18 cellular contexts compared by ENCODE assay signal in genomic region chr12:43969882-43970281, GRCh38.
DNase-seq lines count a peak whose midpoint lies in the region; ATAC-seq, FAIRE-seq and TF ChIP-seq lines count a peak whose summit lies in the region.
"Had no signal": no experiment of that assay in that cellular context is flagged by ENCODE, and none has a peak within 500 bp of the region (broad histone marks: within the 10 kb centered on the region; RNA-seq: fewer than 3 reads in every experiment).

No MANE protein-coding gene starts in this region.

- TF ChIP-seq EP300 in A549 (IDR thresholded peaks at IDR 0.05): no peak

- intact Hi-C loops in esophagus squamous epithelium (cut with DNase I): no loop called here

- DNase-seq in A549 (ENCODE audit: low read depth in 1 of 2, low spot score in 1 of 2) (peak in 1 of 2 experiments; percentile 41), HS-27A (ENCODE audit: low read depth) (peak; percentile 4), brain microvascular endothelial cell (peak; percentile 58), iris pigment epithelial cell (ENCODE audit: low read depth) (peak; percentile 77), esophagus squamous epithelium (lab: John Stamatoyannopoulos, UW) (no peak)
- no peak for DNase-seq in activated CD8-positive, alpha-beta memory T cell treated with anti-CD3 and anti-CD28 coated beads, Interleukin-2, amount 50 U/mL, for 4 hours
- DNase-seq: activated CD4-positive, alpha-beta T cell treated with anti-CD3 and anti-CD28 coated beads for 1 hour; activated naive CD4-positive, alpha-beta T cell treated with anti-CD3 and anti-CD28 coated beads, Interleukin-2, amount 10 ng/mL, durations not matched to agents 7 days and 5 days; COR-L47; effector memory CD4-positive, alpha-beta T cell; GF-D8; left colon; MV-4-11 had no signal

- ATAC-seq in A549 (peak; percentile 64 to 88; a peak in 5 of 6 replicates), GM19328 (IDR thresholded peaks at IDR 0.05; ENCODE audit: unreplicated experiment) (no peak), HG02885 (IDR thresholded peaks at IDR 0.05; ENCODE audit: poor library complexity, unreplicated experiment) (no peak)
- ATAC-seq: left colon had no signal

- CTCF ChIA-PET in A549 (lab: Yijun Ruan, JAX): no interaction called here

- H3K27ac ChIP-seq in A549 (no peak overlapping the region), brain microvascular endothelial cell (no peak overlapping the region), esophagus squamous epithelium (no peak overlapping the region)
- H3K27ac ChIP-seq: cardiac muscle cell, parathyroid adenoma had no signal

- H3K9me3 ChIP-seq in A549: no peaks in the 10 kb centered on the region; the same call in 2 of the 3 replicates
- H3K9me3 ChIP-seq in esophagus squamous epithelium: no peaks in the 10 kb centered on the region

- POLR2A ChIA-PET in A549 (lab: Yijun Ruan, JAX): no interaction called here

- no peak for TF ChIP-seq CTCF in A549 (IDR thresholded peaks at IDR 0.05)
- TF ChIP-seq CTCF in brain microvascular endothelial cell (IDR thresholded peaks at IDR 0.05; ENCODE audit: low read depth, low read length, missing control alignments): no peak
- no peak for TF ChIP-seq CTCF in esophagus squamous epithelium (IDR thresholded peaks at IDR 0.05)

- H3K27me3 ChIP-seq in brain microvascular endothelial cell (replicated peaks): no peaks in the 10 kb centered on the region
- no peaks in the 10 kb centered on the region for H3K27me3 ChIP-seq in esophagus squamous epithelium
- H3K27me3 ChIP-seq: cardiac muscle cell had no signal

- peaks cover 6% of the 10 kb centered on the region; the same call in 2 of the 3 replicates for H3K4me1 ChIP-seq in A549
- no peaks in the 10 kb centered on the region for H3K4me1 ChIP-seq in esophagus squamous epithelium
- H3K4me1 ChIP-seq: parathyroid adenoma had no signal

- TF ChIP-seq POLR2A in A549 (IDR thresholded peaks at IDR 0.05; ENCODE audit: low read length): no peak
- no peak for TF ChIP-seq POLR2A in esophagus squamous epithelium (IDR thresholded peaks at IDR 0.05)

- in situ Hi-C loops in brain microvascular endothelial cell (cut with HindIII; ENCODE audit: low pct_ligation_motif_present, low sequenced_read_pairs): no loop called here

- no peak for TF ChIP-seq RAD21 in A549 (conservative IDR thresholded peaks at IDR 0.05 in 1 of 2, IDR thresholded peaks at IDR 0.05 in 1 of 2)

- FAIRE-seq in A549 (lab: Jason Lieb, UNC): no peak
- FAIRE-seq: A204.1 had no signal

- 0 out of 3 replicates have a peak overlapping the region, but pooled peaks have one; percentile 10 for H3K4me2 ChIP-seq in A549

- no peak overlapping the region for H3K4me3 ChIP-seq in A549
- no peak overlapping the region for H3K4me3 ChIP-seq in brain microvascular endothelial cell (ENCODE audit: low read depth, low read length)
- no peak overlapping the region for H3K4me3 ChIP-seq in esophagus squamous epithelium
- H3K4me3 ChIP-seq: cardiac muscle cell had no signal

- H3K36me3 ChIP-seq in brain microvascular endothelial cell (replicated peaks): no peaks in the 10 kb centered on the region
- no peaks in the 10 kb centered on the region for H3K36me3 ChIP-seq in esophagus squamous epithelium
- H3K36me3 ChIP-seq: cardiac muscle cell had no signal

- WGBS in A549 (ENCODE audit: missing lambda C conversion rate): 41% methylated on average over 2 of the region's 2 CpGs
- WGBS in esophagus squamous epithelium, 2 donors: 26 to 62% methylated on average over 2 of the region's 2 CpGs

TF ChIP-seq in A549, 52 proteins besides CTCF, POLR2A, EP300 and RAD21:
- TF ChIP-seq FOSL2 (IDR thresholded peaks at IDR 0.05) (no peak), FOSL2 (CRISPR knock-in tag; IDR thresholded peaks at IDR 0.05) (peak; percentile 43), NFE2L2 (conservative IDR thresholded peaks at IDR 0.05; ENCODE audit: low read length) (no peak), ZC3H11A (IDR thresholded peaks at IDR 0.05) (no peak), ESRRA (IDR thresholded peaks at IDR 0.05; ENCODE audit: borderline replicate concordance, low read length) (no peak)

Comparison
In these comparisons a context has a peak if more than half of its experiments do, and no peak if none do; other contexts are left out.
1. ATAC-seq: peak in A549 (2 of 2); none in GM19328 (single experiment) and HG02885 (single experiment).
2. DNase-seq: peak in HS-27A (single experiment), brain microvascular endothelial cell (single experiment) and iris pigment epithelial cell (single experiment); none in esophagus squamous epithelium (single experiment) and activated CD8-positive, alpha-beta memory T cell treated with anti-CD3 and anti-CD28 coated beads, Interleukin-2, amount 50 U/mL, for 4 hours (single experiment).